In genomic region chr21:42079939-42080787, GRCh38 we compare ENCODE assay signal across 22 cellular contexts. TPM values are rescaled to one million over a fixed set of nuclear protein-coding genes. Genes with fewer than 3 reads are reported as not detected.
DNase-seq lines count a peak whose midpoint lies in the region; ATAC-seq and TF ChIP-seq lines count a peak whose summit lies in the region.
"Had no signal": no experiment of that assay in that cellular context is flagged by ENCODE, and none has a peak within 500 bp of the region (broad histone marks: within the 10 kb centered on the region; RNA-seq: fewer than 3 reads in every experiment).

No MANE protein-coding gene starts in this region.

- BruUV-seq in mammary epithelial cell (replicated peaks; lab: Mats Ljungman, UMichigan): no TSS peak

- H3K27me3 ChIP-seq in breast epithelium: no peaks in the 10 kb centered on the region
- H3K27me3 ChIP-seq in mammary epithelial cell (ENCODE audit: insufficient read depth, low read length): no peaks in the 10 kb centered on the region
- H3K27me3 ChIP-seq in suprapubic skin: no peaks in the 10 kb centered on the region
- no peaks in the 10 kb centered on the region for H3K27me3 ChIP-seq in foreskin keratinocyte
- H3K27me3 ChIP-seq: Peyer's patch had no signal

- H3K4me3 ChIP-seq in breast epithelium (no peak overlapping the region), mammary epithelial cell (replicated peaks in 1 of 3; ENCODE audit: insufficient read depth in 1 of 3, low read depth in 2 of 3, low read length in 3 of 3) (no peak overlapping the region), SK-N-MC (no peak overlapping the region), suprapubic skin (no peak overlapping the region)
- H3K4me3 ChIP-seq: esophagus squamous epithelium, heart right ventricle, Peyer's patch had no signal

- TF ChIP-seq CTCF in breast epithelium (IDR thresholded peaks at IDR 0.05) (no peak), mammary epithelial cell (conservative IDR thresholded peaks at IDR 0.05 in 1 of 2, IDR thresholded peaks at IDR 0.05 in 1 of 2; ENCODE audit: extremely low read depth in 1 of 2, insufficient read depth in 1 of 2, low read depth in 1 of 2, low read length in 2 of 2) (no peak), suprapubic skin (IDR thresholded peaks at IDR 0.05) (no peak), foreskin keratinocyte (conservative IDR thresholded peaks at IDR 0.05) (no peak)

- H2AFZ ChIP-seq in mammary epithelial cell (ENCODE audit: low read depth, low read length): no peak overlapping the region

- H4K20me1 ChIP-seq in mammary epithelial cell (ENCODE audit: insufficient read depth, low read length): no peaks in the 10 kb centered on the region

- CTCF ChIA-PET in mammary epithelial cell (lab: Charles Lee; ENCODE audit: low non-redundant PET): interaction anchor here (0.5 kb wide), 1 partner anchor 24 kb away, joined by 11 read pairs; no protein-coding TSS in a partner anchor

- ATAC-seq in foreskin keratinocyte: no peak
- ATAC-seq: CD8-positive, alpha-beta T cell had no signal

- intact Hi-C loops in breast epithelium (cut with DNase I; ENCODE audit: low total_unique reads) (no loop called here), mammary epithelial cell (cut with micrococcal nuclease) (no loop called here)

- H3K9ac ChIP-seq in mammary epithelial cell (ENCODE audit: insufficient read depth, low read length) (no peak overlapping the region), SK-N-MC (ENCODE audit: insufficient read length) (peak overlapping the region; percentile 21)

- no peak overlapping the region for H3K4me2 ChIP-seq in mammary epithelial cell (ENCODE audit: insufficient read depth, low read depth, low read length)

- no peaks in the 10 kb centered on the region for H3K79me2 ChIP-seq in mammary epithelial cell (ENCODE audit: insufficient read depth, low read length)

- in situ Hi-C loops in mammary epithelial cell (cut with MboI; ENCODE audit: low sequenced_read_pairs in 2 of 2): no loop called here

- dilution Hi-C loops in mammary epithelial cell (cut with HindIII; ENCODE audit: low sequenced_read_pairs): no loop called here

- 65% methylated on average over 23 of the region's 25 CpGs for WGBS in mammary epithelial cell (ENCODE audit: low coverage, missing lambda C conversion rate)
- WGBS in suprapubic skin: 69% methylated on average over 16 of the region's 25 CpGs

- no peak for TF ChIP-seq POLR2A in breast epithelium (IDR thresholded peaks at IDR 0.05)
- no peak for TF ChIP-seq POLR2A in suprapubic skin (IDR thresholded peaks at IDR 0.05)

- no peaks in the 10 kb centered on the region for H3K9me3 ChIP-seq in breast epithelium
- H3K9me3 ChIP-seq in mammary epithelial cell (replicated peaks; ENCODE audit: insufficient read depth, low read length): no peaks in the 10 kb centered on the region
- H3K9me3 ChIP-seq in SK-N-MC (ENCODE audit: low read depth, low read length): no peaks in the 10 kb centered on the region
- H3K9me3 ChIP-seq in suprapubic skin: no peaks in the 10 kb centered on the region
- H3K9me3 ChIP-seq: esophagus squamous epithelium, heart right ventricle, Peyer's patch had no signal

- DNase-seq in breast epithelium (ENCODE audit: low spot score in 2 of 2): no peak
- DNase-seq in mammary epithelial cell: no peak
- DNase-seq in SK-N-MC (ENCODE audit: low read depth, low spot score): no peak
- peak; percentile 19 for DNase-seq in glomerular visceral epithelial cell (ENCODE audit: extremely low spot score)
- no peak for DNase-seq in suprapubic skin (ENCODE audit: low spot score in 2 of 2)
- no peak for DNase-seq in foreskin keratinocyte
- no peak for DNase-seq in substantia nigra (lab: John Stamatoyannopoulos, UW)
- DNase-seq in KG1 (lab: John Stamatoyannopoulos, UW): no peak
- DNase-seq: activated CD4-positive, alpha-beta memory T cell treated with anti-CD3 and anti-CD28 coated beads for 36 hours; activated naive CD4-positive, alpha-beta T cell treated with anti-CD3 and anti-CD28 coated beads, Interleukin-2, amount 10 ng/mL, durations not matched to agents 7 days and 5 days; activated T-cell treated with anti-CD3 and anti-CD28 coated beads, Interleukin-2, amount 50 U/mL, for 24 hours; CD8-positive, alpha-beta T cell; esophagus squamous epithelium; heart right ventricle; NCI-H1092; NCI-H748 treated with DMSO at 0.1 percent for 48 hours; Peyer's patch; stimulated activated naive CD8-positive, alpha-beta T cell treated with anti-CD3 and anti-CD28 coated beads, Interleukin-15, amount 100 ng/mL, for 72 hours had no signal

- H3K36me3 ChIP-seq in breast epithelium (no peaks in the 10 kb centered on the region), mammary epithelial cell (ENCODE audit: insufficient read depth, low read length) (no peaks in the 10 kb centered on the region), SK-N-MC (ENCODE audit: insufficient read depth, low read length) (no peaks in the 10 kb centered on the region), suprapubic skin (no peaks in the 10 kb centered on the region)
- H3K36me3 ChIP-seq: esophagus squamous epithelium, heart right ventricle, Peyer's patch had no signal

- H3K4me1 ChIP-seq in breast epithelium (peaks cover 0 to 3% of the 10 kb centered on the region in 2 donors), mammary epithelial cell (ENCODE audit: insufficient read depth, low read length) (peaks cover 11% of the 10 kb centered on the region), suprapubic skin (peaks cover 27% of the 10 kb centered on the region), foreskin keratinocyte (peaks cover 8% of the 10 kb centered on the region)
- H3K4me1 ChIP-seq: Peyer's patch had no signal

- no peak for TF ChIP-seq EP300 in suprapubic skin (IDR thresholded peaks at IDR 0.05)

- H3K27ac ChIP-seq in breast epithelium: peak overlapping the region; percentile 65 to 74
- no peak overlapping the region for H3K27ac ChIP-seq in mammary epithelial cell (ENCODE audit: insufficient read depth, low read depth, low read length)
- no peak overlapping the region for H3K27ac ChIP-seq in SK-N-MC
- H3K27ac ChIP-seq in suprapubic skin: peak overlapping the region; percentile 14
- no peak overlapping the region for H3K27ac ChIP-seq in foreskin keratinocyte
- no peak overlapping the region for H3K27ac ChIP-seq in substantia nigra (ENCODE audit: low read depth, low read length, poor library complexity, severe bottlenecking)
- H3K27ac ChIP-seq: esophagus squamous epithelium had no signal

RNA-seq across cellular contexts. Expression of gene UMODL1, which starts 9.0 kb away (rescaled TPM):
- not detected for total RNA-seq in breast epithelium
- under 1 TPM in 1 of 2 donors, not detected in 1; under 0.01 TPM for total RNA-seq in mammary epithelial cell
- not detected for polyA plus RNA-seq in mammary epithelial cell
- polyA minus RNA-seq in mammary epithelial cell: not detected
- total RNA-seq in suprapubic skin: under 1 TPM in 2 of 4 donors, not detected in 2; 0.15 to 0.21 TPM
- not detected in 2 replicates for total RNA-seq in foreskin keratinocyte
- not detected in 2 replicates for polyA plus RNA-seq in foreskin keratinocyte
- total RNA-seq: A172; activated CD4-positive, alpha-beta memory T cell treated with anti-CD3 and anti-CD28 coated beads for 36 hours; esophagus squamous epithelium; kidney epithelial cell; right cardiac atrium; urinary bladder had no signal
- polyA plus RNA-seq: heart right ventricle, right cardiac atrium, urinary bladder had no signal

Comparison
In these comparisons a context has a peak if more than half of its experiments do, and no peak if none do; other contexts are left out.
1. H3K27ac ChIP-seq: peak in breast epithelium (2 of 2) and suprapubic skin (single experiment); none in mammary epithelial cell (single experiment), SK-N-MC (single experiment), foreskin keratinocyte (single experiment) and substantia nigra (single experiment).